ENCODE assay signal across 15 cellular contexts in the genomic region with DNA sequence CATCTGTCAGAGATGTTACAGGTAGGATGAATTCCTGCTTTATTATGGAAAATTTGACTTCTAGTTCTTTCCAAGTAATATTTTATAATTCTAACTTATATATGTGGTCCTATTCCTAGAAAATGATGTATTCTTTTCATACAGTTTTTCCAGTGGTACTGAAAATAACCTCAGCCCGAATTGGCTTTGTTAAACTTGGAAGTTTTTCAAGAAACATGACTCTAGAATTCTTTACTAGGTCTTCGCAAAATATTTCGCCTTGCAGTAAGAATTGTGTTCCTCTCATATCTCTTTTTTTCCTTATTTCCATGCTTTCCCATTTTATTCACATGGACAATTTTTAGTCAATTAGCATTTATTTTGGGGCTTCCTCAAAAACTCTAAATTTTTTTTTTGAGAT.
DNase-seq lines count a peak whose midpoint lies in the region; ATAC-seq and TF ChIP-seq lines count a peak whose summit lies in the region.
"Had no signal": no experiment of that assay in that cellular context is flagged by ENCODE, and none has a peak within 500 bp of the region (broad histone marks: within the 10 kb centered on the region; RNA-seq: fewer than 3 reads in every experiment).

No MANE protein-coding gene starts in this region.

- ATAC-seq in gastrocnemius medialis = no peak
- ATAC-seq: A549 had no signal

- H3K4me3 Mint-ChIP-seq in nephron progenitor cell = no peak overlapping the region

- H3K9me3 ChIP-seq in adipocyte (ENCODE audit: control insufficient read depth, low read length) (no peaks in the 10 kb centered on the region), esophagus muscularis mucosa (no peaks in the 10 kb centered on the region), gastrocnemius medialis (no peaks in the 10 kb centered on the region)
- H3K9me3 ChIP-seq: A549, HAP-1 had no signal

- peak overlapping the region; percentile 41 for H3K4me3 ChIP-seq in adipocyte (ENCODE audit: low read length)
- H3K4me3 ChIP-seq in esophagus muscularis mucosa = no peak overlapping the region
- H3K4me3 ChIP-seq in gastrocnemius medialis = no peak overlapping the region
- H3K4me3 ChIP-seq: A549, HAP-1 had no signal

- in situ Hi-C loops in gastrocnemius medialis (cut with MboI; ENCODE audit: low sequenced_read_pairs in 4 of 4) = no loop called here

- WGBS in esophagus muscularis mucosa = 29% methylated on average over 3 of the region's 3 CpGs

- H3K27me3 Mint-ChIP-seq in nephron progenitor cell (ENCODE audit: low read depth, poor library complexity) = peaks cover 3% of the 10 kb centered on the region

- no peaks in the 10 kb centered on the region for H3K36me3 ChIP-seq in adipocyte (ENCODE audit: control insufficient read depth, insufficient read depth, low read length, severe bottlenecking)
- no peaks in the 10 kb centered on the region for H3K36me3 ChIP-seq in esophagus muscularis mucosa
- H3K36me3 ChIP-seq in gastrocnemius medialis = no peaks in the 10 kb centered on the region
- H3K36me3 ChIP-seq: HAP-1 had no signal

- peaks cover 38% of the 10 kb centered on the region for H3K36me3 Mint-ChIP-seq in nephron progenitor cell (ENCODE audit: low read depth)

- intact Hi-C loops in esophagus muscularis mucosa (cut with DNase I) (loop anchor here (5.0 kb wide), 1 partner anchor 59 kb away; a partner anchor contains a TSS), gastrocnemius medialis (cut with DNase I; ENCODE audit: low total_unique reads) (no loop called here)

- no peak overlapping the region for H3K27ac Mint-ChIP-seq in nephron progenitor cell

- H3K9me3 Mint-ChIP-seq in nephron progenitor cell = peaks cover 23% of the 10 kb centered on the region

- no peaks in the 10 kb centered on the region for H3K4me1 Mint-ChIP-seq in nephron progenitor cell

- H3K4me1 ChIP-seq in adipocyte (ENCODE audit: control insufficient read depth, insufficient read depth, low read length) = peaks cover 15% of the 10 kb centered on the region
- H3K4me1 ChIP-seq in esophagus muscularis mucosa = peaks cover 31 to 48% (median 41%) of the 10 kb centered on the region in 4 donors
- H3K4me1 ChIP-seq in gastrocnemius medialis = peaks cover 7 to 17% of the 10 kb centered on the region in 2 donors
- H3K4me1 ChIP-seq: HAP-1 had no signal

- TF ChIP-seq CTCF in esophagus muscularis mucosa (IDR thresholded peaks at IDR 0.05) = no peak
- no peak for TF ChIP-seq CTCF in gastrocnemius medialis (IDR thresholded peaks at IDR 0.05 in 4 of 5, conservative IDR thresholded peaks at IDR 0.05 in 1 of 5)
- TF ChIP-seq CTCF in nephron progenitor cell (IDR thresholded peaks at IDR 0.05) = no peak

- no peak for TF ChIP-seq POLR2A in esophagus muscularis mucosa (IDR thresholded peaks at IDR 0.05; ENCODE audit: low read depth)
- TF ChIP-seq POLR2A in gastrocnemius medialis (IDR thresholded peaks at IDR 0.05) = no peak

- no peaks in the 10 kb centered on the region for H3K27me3 ChIP-seq in adipocyte (replicated peaks; ENCODE audit: control insufficient read depth, insufficient read depth, low read length)
- H3K27me3 ChIP-seq in esophagus muscularis mucosa = no peaks in the 10 kb centered on the region
- H3K27me3 ChIP-seq in gastrocnemius medialis = no peaks in the 10 kb centered on the region

- no peak for TF ChIP-seq EP300 in esophagus muscularis mucosa (IDR thresholded peaks at IDR 0.05)

- H3K9ac ChIP-seq in adipocyte (ENCODE audit: low read length) = no peak overlapping the region

- peak; percentile 21 for DNase-seq in AG08396 (ENCODE audit: low spot score)
- peak; percentile 23 for DNase-seq in adipocyte (ENCODE audit: low read depth)
- no peak for DNase-seq in esophagus muscularis mucosa (ENCODE audit: extremely low spot score)
- DNase-seq in iris pigment epithelial cell (ENCODE audit: low read depth) = peak; percentile 17
- no peak for DNase-seq in gastrocnemius medialis
- DNase-seq in activated effector memory CD4-positive, alpha-beta T cell treated with Interleukin-2 at 50 U/mL for 16 hours = no peak
- DNase-seq in nephron progenitor cell = no peak
- no peak for DNase-seq in retina
- DNase-seq: NCI-H1048, NCI-H1436 treated with DMSO at 0.1 percent for 48 hours, NCI-H2029 treated with DMSO at 0.1 percent for 48 hours, NCI-H748 treated with DMSO at 0.1 percent for 48 hours, OCI-M1 had no signal

- H3K27ac ChIP-seq in esophagus muscularis mucosa (replicated peaks in 1 of 4) (peak overlapping the region; percentile 5 to 56 (median 52)), gastrocnemius medialis (no peak overlapping the region)
- H3K27ac ChIP-seq: A549 had no signal

Comparison
In these comparisons a context has a peak if more than half of its experiments do, and no peak if none do; other contexts are left out.
1. DNase-seq: peak in AG08396 (single experiment), adipocyte (single experiment) and iris pigment epithelial cell (single experiment); none in esophagus muscularis mucosa (single experiment), gastrocnemius medialis (0 of 2), activated effector memory CD4-positive, alpha-beta T cell treated with Interleukin-2 at 50 U/mL for 16 hours (single experiment), nephron progenitor cell (single experiment) and retina (single experiment).
2. H3K27ac ChIP-seq: peak in esophagus muscularis mucosa (4 of 4); none in gastrocnemius medialis (0 of 4).